Comparison of ENCODE assay signal across 2 cellular contexts in the genomic region with DNA sequence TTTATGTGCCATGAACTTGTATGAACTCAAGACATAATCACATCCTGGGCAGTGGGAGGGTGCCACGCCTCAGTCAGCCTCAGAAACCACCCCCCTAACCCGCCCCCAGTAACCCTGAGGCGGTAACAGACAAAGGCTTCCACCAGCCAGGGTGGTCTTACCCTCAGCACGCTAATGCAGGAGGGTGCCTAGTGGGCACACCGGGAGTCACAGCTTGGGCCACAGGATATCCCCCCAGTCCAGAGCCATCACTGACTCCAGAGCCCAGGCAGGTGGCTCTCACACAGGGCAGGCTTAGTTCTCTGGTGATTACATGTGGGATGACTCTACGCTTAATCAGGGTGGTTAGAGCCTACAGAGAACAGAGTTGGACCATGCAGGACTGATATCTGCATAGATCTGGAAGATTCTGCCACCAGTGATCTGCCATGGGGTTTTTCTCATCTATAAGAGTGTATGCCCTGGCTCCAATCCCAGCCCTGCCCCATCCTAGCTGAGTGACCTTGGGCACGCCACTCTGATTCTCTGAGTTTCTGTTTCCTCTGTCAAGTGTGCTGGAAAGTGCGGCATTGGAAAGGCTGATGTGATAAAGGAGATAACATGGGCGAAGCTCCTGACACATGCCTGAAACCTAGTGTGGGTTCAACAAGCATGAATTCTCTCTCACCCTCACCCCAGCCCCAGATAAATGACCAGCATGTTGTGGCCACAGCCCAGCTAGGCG.
TF ChIP-seq lines count a peak whose summit lies in the region.

No MANE protein-coding gene starts in this region.

TF ChIP-seq in IMR-90, 13 proteins besides CTCF, POLR2A, EP300 and RAD21:
- TF ChIP-seq BHLHE40 (IDR thresholded peaks at IDR 0.05; ENCODE audit: low read depth, low read length) (no peak), RCOR1 (IDR thresholded peaks at IDR 0.05; ENCODE audit: insufficient replicate concordance, low read length) (no peak)

TF ChIP-seq in H1, 55 proteins besides CTCF, POLR2A, EP300 and RAD21:
- TF ChIP-seq ASH2L (IDR thresholded peaks at IDR 0.05; ENCODE audit: low read length) = no peak
- TF ChIP-seq, protein P1, sequence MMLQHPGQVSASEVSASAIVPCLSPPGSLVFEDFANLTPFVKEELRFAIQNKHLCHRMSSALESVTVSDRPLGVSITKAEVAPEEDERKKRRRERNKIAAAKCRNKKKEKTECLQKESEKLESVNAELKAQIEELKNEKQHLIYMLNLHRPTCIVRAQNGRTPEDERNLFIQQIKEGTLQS (IDR thresholded peaks at IDR 0.05; ENCODE audit: insufficient read depth, low read depth, low read length) = no peak
- TF ChIP-seq, protein P2, sequence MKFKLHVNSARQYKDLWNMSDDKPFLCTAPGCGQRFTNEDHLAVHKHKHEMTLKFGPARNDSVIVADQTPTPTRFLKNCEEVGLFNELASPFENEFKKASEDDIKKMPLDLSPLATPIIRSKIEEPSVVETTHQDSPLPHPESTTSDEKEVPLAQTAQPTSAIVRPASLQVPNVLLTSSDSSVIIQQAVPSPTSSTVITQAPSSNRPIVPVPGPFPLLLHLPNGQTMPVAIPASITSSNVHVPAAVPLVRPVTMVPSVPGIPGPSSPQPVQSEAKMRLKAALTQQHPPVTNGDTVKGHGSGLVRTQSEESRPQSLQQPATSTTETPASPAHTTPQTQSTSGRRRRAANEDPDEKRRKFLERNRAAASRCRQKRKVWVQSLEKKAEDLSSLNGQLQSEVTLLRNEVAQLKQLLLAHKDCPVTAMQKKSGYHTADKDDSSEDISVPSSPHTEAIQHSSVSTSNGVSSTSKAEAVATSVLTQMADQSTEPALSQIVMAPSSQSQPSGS (IDR thresholded peaks at IDR 0.05; ENCODE audit: low read length) = no peak
